Comparison of ENCODE assay signal across 16 cellular contexts in the genomic region with DNA sequence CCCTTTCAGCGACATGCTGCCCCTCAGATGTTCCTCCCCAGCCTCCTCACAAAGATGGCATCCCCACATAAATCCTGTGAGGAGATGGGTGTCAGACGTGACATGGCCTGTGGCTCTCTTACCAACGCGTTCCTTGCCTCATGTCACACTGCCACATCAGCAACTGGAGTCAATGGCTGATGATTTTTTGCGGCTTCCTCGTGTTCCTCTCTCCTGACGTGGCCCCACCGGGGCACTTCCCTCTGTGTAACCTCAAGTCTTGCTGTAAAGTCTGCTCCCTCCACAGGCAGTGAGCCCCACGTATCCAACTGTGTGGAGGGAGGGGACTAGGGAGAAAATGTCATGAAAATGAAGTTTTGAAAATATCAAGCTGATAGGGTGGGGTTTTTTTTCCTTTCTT. TPM values are rescaled to one million over a fixed set of nuclear protein-coding genes. Genes with fewer than 3 reads are reported as not detected.
DNase-seq lines count a peak whose midpoint lies in the region; ATAC-seq and TF ChIP-seq lines count a peak whose summit lies in the region.
"Had no signal": no experiment of that assay in that cellular context is flagged by ENCODE, and none has a peak within 500 bp of the region (broad histone marks: within the 10 kb centered on the region; RNA-seq: fewer than 3 reads in every experiment).

No MANE protein-coding gene starts in this region.

- H3K36me3 Mint-ChIP-seq in activated CD8-positive, alpha-beta memory T cell treated with anti-CD3 and anti-CD28 coated beads, Interleukin-2, amount 10 ng/mL, durations not matched to agents 7 days and 5 days = no peaks in the 10 kb centered on the region
- no peaks in the 10 kb centered on the region for H3K36me3 Mint-ChIP-seq in stimulated activated memory B cell treated with anti-CD40 and anti-IgM and Interleukin-4, amounts not matched to agents 10 μg/mL and 1 μg/mL and 100 μg/mL, for 72 hours
- H3K36me3 Mint-ChIP-seq in H9 (ENCODE audit: insufficient read depth in 1 of 3, low read depth in 3 of 3) = no peaks in the 10 kb centered on the region; a peak in 1 of 7 replicates

- DNase-seq in activated CD8-positive, alpha-beta memory T cell treated with anti-CD3 and anti-CD28 coated beads, Interleukin-2, amount 10 ng/mL, durations not matched to agents 7 days and 5 days = peak; percentile 48
- DNase-seq in activated CD8-positive, alpha-beta memory T cell treated with anti-CD3 and anti-CD28 coated beads for 24 hours = no peak
- DNase-seq in Kasumi-1 (lab: John Stamatoyannopoulos, UW) (peak; percentile 78 to 82), UCSD-AML1 (lab: John Stamatoyannopoulos, UW; ENCODE audit: unreplicated experiment) (peak; percentile 54), NCI-H82 treated with DMSO at 0.1 percent for 48 hours (lab: John Stamatoyannopoulos, UW; ENCODE audit: unreplicated experiment) (no peak), H9 (no peak), MG63 (no peak)
- DNase-seq: DMS53, trophoblast cell had no signal

- H2BK15ac ChIP-seq in H9 (ENCODE audit: low read depth, low read length) = no peak overlapping the region

- no peaks in the 10 kb centered on the region for H3K27me3 ChIP-seq in H9 (ENCODE audit: insufficient read depth, low read length)
- peaks cover 2% of the 10 kb centered on the region; the same call in 1 of the 2 replicates for H3K27me3 ChIP-seq in MG63
- H3K27me3 ChIP-seq: cardiac muscle cell had no signal

- no peaks in the 10 kb centered on the region for H3K9me3 Mint-ChIP-seq in activated CD8-positive, alpha-beta memory T cell treated with anti-CD3 and anti-CD28 coated beads, Interleukin-2, amount 10 ng/mL, durations not matched to agents 7 days and 5 days (ENCODE audit: low read depth)
- no peaks in the 10 kb centered on the region for H3K9me3 Mint-ChIP-seq in stimulated activated memory B cell treated with anti-CD40 and anti-IgM and Interleukin-4, amounts not matched to agents 10 μg/mL and 1 μg/mL and 100 μg/mL, for 72 hours
- no peaks in the 10 kb centered on the region for H3K9me3 Mint-ChIP-seq in H9
- H3K9me3 Mint-ChIP-seq: neural crest cell had no signal

- H3K56ac ChIP-seq in H9 (ENCODE audit: insufficient read length, low read depth, low read length) = no peak overlapping the region

- H3K14ac ChIP-seq in H9 (ENCODE audit: insufficient read depth, low read length) = no peak overlapping the region

- H2BK12ac ChIP-seq in H9 (ENCODE audit: insufficient read length, low read depth, low read length) = no peak overlapping the region

- no peak overlapping the region for H3K9ac ChIP-seq in H9 (ENCODE audit: extremely low read depth, insufficient read length, low read length)

- no peaks in the 10 kb centered on the region for H3K36me3 ChIP-seq in MG63
- H3K36me3 ChIP-seq: cardiac muscle cell had no signal

- no peaks in the 10 kb centered on the region for H4K20me1 ChIP-seq in H9 (ENCODE audit: control insufficient read depth, insufficient read depth, insufficient read length)

- H3K27ac Mint-ChIP-seq in activated CD8-positive, alpha-beta memory T cell treated with anti-CD3 and anti-CD28 coated beads, Interleukin-2, amount 10 ng/mL, durations not matched to agents 7 days and 5 days = no peak overlapping the region
- H3K27ac Mint-ChIP-seq in stimulated activated memory B cell treated with anti-CD40 and anti-IgM and Interleukin-4, amounts not matched to agents 10 μg/mL and 1 μg/mL and 100 μg/mL, for 72 hours = no peak overlapping the region
- no peak overlapping the region for H3K27ac Mint-ChIP-seq in H9

- no peaks in the 10 kb centered on the region for H3K79me2 ChIP-seq in H9 (ENCODE audit: insufficient read depth, low read length)

- peak; percentile 45 for ATAC-seq in activated CD8-positive, alpha-beta memory T cell treated with anti-CD3 and anti-CD28 coated beads, Interleukin-2, amount 10 ng/mL, durations not matched to agents 7 days and 5 days
- ATAC-seq in stimulated activated memory B cell treated with anti-CD40 and anti-IgM and Interleukin-4, amounts not matched to agents 10 μg/mL and 1 μg/mL and 100 μg/mL, for 72 hours = peak; percentile 40

- WGBS in H9 (ENCODE audit: extremely low coverage, insufficient read length, low lambda C conversion rate) = no CpG with 5 or more reads among the region's 9 CpGs

- H4K8ac ChIP-seq in H9 (replicated peaks; ENCODE audit: insufficient read length, low read depth, low read length) = no peak overlapping the region

- H3K4me1 ChIP-seq in H9 (ENCODE audit: insufficient read depth, low read length) = peaks cover 2% of the 10 kb centered on the region; the same call in 1 of the 2 replicates

- H2AFZ ChIP-seq in H9 (ENCODE audit: low read length) = no peak overlapping the region

- H3K4me1 Mint-ChIP-seq in activated CD8-positive, alpha-beta memory T cell treated with anti-CD3 and anti-CD28 coated beads, Interleukin-2, amount 10 ng/mL, durations not matched to agents 7 days and 5 days = peaks cover 11% of the 10 kb centered on the region
- H3K4me1 Mint-ChIP-seq in stimulated activated memory B cell treated with anti-CD40 and anti-IgM and Interleukin-4, amounts not matched to agents 10 μg/mL and 1 μg/mL and 100 μg/mL, for 72 hours = peaks cover 6% of the 10 kb centered on the region
- H3K4me1 Mint-ChIP-seq in H9 = peaks cover 6 to 13% of the 10 kb centered on the region in 2 experiments
- H3K4me1 Mint-ChIP-seq: neural crest cell had no signal

- no peak overlapping the region for H3K27ac ChIP-seq in H9 (ENCODE audit: insufficient read length, low read depth, low read length)
- H3K27ac ChIP-seq: cardiac muscle cell, RWPE1, skin epidermis, VCaP had no signal

- no peak overlapping the region for H3K18ac ChIP-seq in H9 (ENCODE audit: insufficient read length, low read depth, low read length)

- H3T11ph ChIP-seq in H9 (ENCODE audit: low read length) = no peak overlapping the region

- peaks cover 37% of the 10 kb centered on the region for H3K27me3 Mint-ChIP-seq in activated CD8-positive, alpha-beta memory T cell treated with anti-CD3 and anti-CD28 coated beads, Interleukin-2, amount 10 ng/mL, durations not matched to agents 7 days and 5 days
- H3K27me3 Mint-ChIP-seq in stimulated activated memory B cell treated with anti-CD40 and anti-IgM and Interleukin-4, amounts not matched to agents 10 μg/mL and 1 μg/mL and 100 μg/mL, for 72 hours = peaks cover 23% of the 10 kb centered on the region
- peaks cover 2% of the 10 kb centered on the region for H3K27me3 Mint-ChIP-seq in H9 (ENCODE audit: low read depth)

- no peak overlapping the region for H3K4me2 ChIP-seq in H9 (ENCODE audit: insufficient read depth, insufficient read length, low read length)

- no peak overlapping the region for H2BK5ac ChIP-seq in H9 (ENCODE audit: insufficient read length, low read length)

- H3K4ac ChIP-seq in H9 (ENCODE audit: low read depth, low read length) = no peak overlapping the region

- H3K9me3 ChIP-seq in H9 (ENCODE audit: control insufficient read depth, low read depth, low read length) = no peaks in the 10 kb centered on the region
- H3K9me3 ChIP-seq in MG63 = no peaks in the 10 kb centered on the region

- no peak overlapping the region for H2BK20ac ChIP-seq in H9 (ENCODE audit: low read depth, low read length, poor library complexity, severe bottlenecking)

- CTCF ChIA-PET in activated CD8-positive, alpha-beta memory T cell treated with anti-CD3 and anti-CD28 coated beads, Interleukin-2, amount 10 ng/mL, durations not matched to agents 7 days and 5 days (lab: Charles Lee) = interaction anchor here (1.2 to 5.7 kb wide), 2 partner anchors 25 to 146 kb away, joined by 4 to 41 read pairs; no protein-coding TSS in a partner anchor

- H3K4me3 ChIP-seq in MG63 = no peak overlapping the region
- H3K4me3 ChIP-seq: cardiac muscle cell, skin epidermis had no signal

- no peak for TF ChIP-seq CTCF in H9 (conservative IDR thresholded peaks at IDR 0.05)

- H4K91ac ChIP-seq in H9 (ENCODE audit: insufficient read length, low read depth, low read length) = no peak overlapping the region

- H3K4me3 Mint-ChIP-seq in activated CD8-positive, alpha-beta memory T cell treated with anti-CD3 and anti-CD28 coated beads, Interleukin-2, amount 10 ng/mL, durations not matched to agents 7 days and 5 days = no peak overlapping the region
- H3K4me3 Mint-ChIP-seq in stimulated activated memory B cell treated with anti-CD40 and anti-IgM and Interleukin-4, amounts not matched to agents 10 μg/mL and 1 μg/mL and 100 μg/mL, for 72 hours = no peak overlapping the region
- H3K4me3 Mint-ChIP-seq in H9 = no peak overlapping the region
- H3K4me3 Mint-ChIP-seq: neural crest cell had no signal

- H2AK5ac ChIP-seq in H9 (ENCODE audit: insufficient read length, low read length) = no peak overlapping the region

- no peak overlapping the region for H2BK120ac ChIP-seq in H9 (ENCODE audit: low read depth, low read length, poor library complexity, severe bottlenecking)

- H3K23ac ChIP-seq in H9 (ENCODE audit: insufficient read length, low read depth, low read length) = no peak overlapping the region

- no peaks in the 10 kb centered on the region for H3K23me2 ChIP-seq in H9 (ENCODE audit: insufficient read length, low read depth, low read length, poor library complexity, severe bottlenecking)

- H4K5ac ChIP-seq in H9 (ENCODE audit: insufficient read length, low read depth, low read length) = no peak overlapping the region

- no peaks in the 10 kb centered on the region for H3K79me1 ChIP-seq in H9 (ENCODE audit: insufficient read depth, low read depth, low read length, poor library complexity, severe bottlenecking)

RNA-seq across cellular contexts. Expression of gene SHISAL2B, which starts 53.2 kb away (rescaled TPM):
- total RNA-seq in activated CD8-positive, alpha-beta memory T cell treated with anti-CD3 and anti-CD28 coated beads, Interleukin-2, amount 10 ng/mL, durations not matched to agents 7 days and 5 days = not detected
- total RNA-seq in H9 (2021) = 5.0 and 5.4 TPM in 2 replicates
- total RNA-seq in MG63 (2014; rRNA removed; shearing (Covaris generic); ENCODE audit: low replicate concordance) = not detected in 2 replicates
- total RNA-seq: cardiac muscle cell, liver had no signal

Comparison
In these comparisons a context has a peak if more than half of its experiments do, and no peak if none do; other contexts are left out.
1. DNase-seq: peak in activated CD8-positive, alpha-beta memory T cell treated with anti-CD3 and anti-CD28 coated beads, Interleukin-2, amount 10 ng/mL, durations not matched to agents 7 days and 5 days (single experiment), Kasumi-1 (2 of 2) and UCSD-AML1 (single experiment); none in activated CD8-positive, alpha-beta memory T cell treated with anti-CD3 and anti-CD28 coated beads for 24 hours (single experiment), NCI-H82 treated with DMSO at 0.1 percent for 48 hours (single experiment), H9 (single experiment) and MG63 (single experiment).